ENCODE assay signal across 10 cellular contexts in genomic region chr6:107179004-107179403, GRCh38.
A peak's percentile ranks its signal among the peaks of the same experiment; 100 is the strongest.
DNase-seq lines count a peak whose midpoint lies in the region; TF ChIP-seq lines count a peak whose summit lies in the region.
"Had no signal": no experiment of that assay in that cellular context is flagged by ENCODE, and none has a peak within 500 bp of the region (broad histone marks: within the 10 kb centered on the region; RNA-seq: fewer than 3 reads in every experiment).

No MANE protein-coding gene starts in this region.

- no peak overlapping the region for H3K9ac ChIP-seq in H9 (ENCODE audit: extremely low read depth, insufficient read length, low read length)

- no peaks in the 10 kb centered on the region for H3K79me2 ChIP-seq in H9 (ENCODE audit: insufficient read depth, low read length)

- no peaks in the 10 kb centered on the region for H4K20me1 ChIP-seq in H9 (ENCODE audit: control insufficient read depth, insufficient read depth, insufficient read length)

- no peak overlapping the region for H2AFZ ChIP-seq in H9 (ENCODE audit: low read length)

- no peak overlapping the region for H4K8ac ChIP-seq in H9 (replicated peaks; ENCODE audit: insufficient read length, low read depth, low read length)

- no peaks in the 10 kb centered on the region for H3K27me3 Mint-ChIP-seq in H9 (ENCODE audit: low read depth)
- H3K27me3 Mint-ChIP-seq: activated CD8-positive, alpha-beta memory T cell treated with anti-CD3 and anti-CD28 coated beads, Interleukin-2, amount 10 ng/mL, durations not matched to agents 7 days and 5 days had no signal

- H3K18ac ChIP-seq in H9 (ENCODE audit: insufficient read length, low read depth, low read length) = no peak overlapping the region

- H3K56ac ChIP-seq in H9 (ENCODE audit: insufficient read length, low read depth, low read length) = no peak overlapping the region

- no peak overlapping the region for H2BK120ac ChIP-seq in H9 (ENCODE audit: low read depth, low read length, poor library complexity, severe bottlenecking)

- no peaks in the 10 kb centered on the region for H3K79me1 ChIP-seq in H9 (ENCODE audit: insufficient read depth, low read depth, low read length, poor library complexity, severe bottlenecking)

- no peak overlapping the region for H3K4me3 Mint-ChIP-seq in H9
- H3K4me3 Mint-ChIP-seq: activated CD8-positive, alpha-beta memory T cell treated with anti-CD3 and anti-CD28 coated beads, Interleukin-2, amount 10 ng/mL, durations not matched to agents 7 days and 5 days had no signal

- no peak overlapping the region for H3K27ac Mint-ChIP-seq in H9
- H3K27ac Mint-ChIP-seq: activated CD8-positive, alpha-beta memory T cell treated with anti-CD3 and anti-CD28 coated beads, Interleukin-2, amount 10 ng/mL, durations not matched to agents 7 days and 5 days had no signal

- no peak overlapping the region for H2BK12ac ChIP-seq in H9 (ENCODE audit: insufficient read length, low read depth, low read length)

- DNase-seq in BE2C (peak; percentile 12), H9 (no peak), OCI-M1 (lab: John Stamatoyannopoulos, UW) (peak; percentile 47), fibroblast of the aortic adventitia (ENCODE audit: low read depth) (peak; percentile 22), NCI-H510A treated with DMSO at 0.1 percent for 48 hours (lab: John Stamatoyannopoulos, UW) (no peak), UCSD-AML1 (lab: John Stamatoyannopoulos, UW; ENCODE audit: unreplicated experiment) (no peak), GM20000 (ENCODE audit: low spot score) (no peak), amniotic stem cell (lab: John Stamatoyannopoulos, UW) (no peak)
- DNase-seq: activated CD8-positive, alpha-beta memory T cell treated with anti-CD3 and anti-CD28 coated beads, Interleukin-2, amount 10 ng/mL, durations not matched to agents 7 days and 5 days; effector CD4-positive, alpha-beta T cell had no signal

- WGBS in H9 (ENCODE audit: extremely low coverage, insufficient read length, low lambda C conversion rate) = no CpG with 5 or more reads among the region's 5 CpGs

- no peak overlapping the region for H3T11ph ChIP-seq in H9 (ENCODE audit: low read length)

- H3K4me3 ChIP-seq in BE2C (ENCODE audit: low read depth, low read length) (no peak overlapping the region), fibroblast of the aortic adventitia (ENCODE audit: low read depth, low read length) (no peak overlapping the region)

- H3K27me3 ChIP-seq in BE2C = no peaks in the 10 kb centered on the region
- no peaks in the 10 kb centered on the region for H3K27me3 ChIP-seq in H9 (ENCODE audit: insufficient read depth, low read length)

- H4K91ac ChIP-seq in H9 (ENCODE audit: insufficient read length, low read depth, low read length) = no peak overlapping the region

- no peak overlapping the region for H4K5ac ChIP-seq in H9 (ENCODE audit: insufficient read length, low read depth, low read length)

- H3K36me3 ChIP-seq in BE2C = no peaks in the 10 kb centered on the region

- H3K9me3 ChIP-seq in BE2C (no peaks in the 10 kb centered on the region), H9 (ENCODE audit: control insufficient read depth, low read depth, low read length) (no peaks in the 10 kb centered on the region)

- H3K23me2 ChIP-seq in H9 (ENCODE audit: insufficient read length, low read depth, low read length, poor library complexity, severe bottlenecking) = no peaks in the 10 kb centered on the region

- H2BK20ac ChIP-seq in H9 (ENCODE audit: low read depth, low read length, poor library complexity, severe bottlenecking) = no peak overlapping the region

- no peaks in the 10 kb centered on the region for H3K4me1 Mint-ChIP-seq in H9
- H3K4me1 Mint-ChIP-seq: activated CD8-positive, alpha-beta memory T cell treated with anti-CD3 and anti-CD28 coated beads, Interleukin-2, amount 10 ng/mL, durations not matched to agents 7 days and 5 days had no signal

- no peak overlapping the region for H3K23ac ChIP-seq in H9 (ENCODE audit: insufficient read length, low read depth, low read length)

- H3K27ac ChIP-seq in H9 (ENCODE audit: insufficient read length, low read depth, low read length) = no peak overlapping the region

- no peak overlapping the region for H2BK15ac ChIP-seq in H9 (ENCODE audit: low read depth, low read length)

- no peaks in the 10 kb centered on the region for H3K4me1 ChIP-seq in BE2C
- no peaks in the 10 kb centered on the region for H3K4me1 ChIP-seq in H9 (ENCODE audit: insufficient read depth, low read length)

- TF ChIP-seq CTCF in BE2C (IDR thresholded peaks at IDR 0.05; ENCODE audit: low read depth, low read length) = peak; percentile 45
- TF ChIP-seq CTCF in H9 (conservative IDR thresholded peaks at IDR 0.05) = peak; percentile 57
- TF ChIP-seq CTCF in fibroblast of the aortic adventitia (IDR thresholded peaks at IDR 0.05; ENCODE audit: insufficient read depth, low read length) = no peak
- no peak for TF ChIP-seq CTCF in GM20000 (IDR thresholded peaks at IDR 0.05; ENCODE audit: extremely low read depth, missing control alignments)

- no peak overlapping the region for H3K4ac ChIP-seq in H9 (ENCODE audit: low read depth, low read length)

- H3K4me2 ChIP-seq in H9 (ENCODE audit: insufficient read depth, insufficient read length, low read length) = no peak overlapping the region

- no peak overlapping the region for H2AK5ac ChIP-seq in H9 (ENCODE audit: insufficient read length, low read length)

- H3K9me3 Mint-ChIP-seq in H9 = no peaks in the 10 kb centered on the region

- no peak overlapping the region for H2BK5ac ChIP-seq in H9 (ENCODE audit: insufficient read length, low read length)

- H3K36me3 Mint-ChIP-seq in H9 (ENCODE audit: insufficient read depth in 1 of 3, low read depth in 3 of 3) = no peaks in the 10 kb centered on the region
- H3K36me3 Mint-ChIP-seq: activated CD8-positive, alpha-beta memory T cell treated with anti-CD3 and anti-CD28 coated beads, Interleukin-2, amount 10 ng/mL, durations not matched to agents 7 days and 5 days had no signal

- no peak overlapping the region for H3K14ac ChIP-seq in H9 (ENCODE audit: insufficient read depth, low read length)

Comparison
In these comparisons a context has a peak if more than half of its experiments do, and no peak if none do; other contexts are left out.
1. DNase-seq: peak in BE2C (single experiment), OCI-M1 (single experiment) and fibroblast of the aortic adventitia (single experiment); none in H9 (single experiment), NCI-H510A treated with DMSO at 0.1 percent for 48 hours (single experiment), UCSD-AML1 (single experiment), GM20000 (single experiment) and amniotic stem cell (single experiment).
2. CTCF ChIP-seq: peak in BE2C (single experiment) and H9 (single experiment); none in fibroblast of the aortic adventitia (single experiment) and GM20000 (single experiment).